8 cellular contexts compared by ENCODE assay signal in genomic region chr2:171922230-171923022, GRCh38. TPM values are rescaled to one million over a fixed set of nuclear protein-coding genes. Genes with fewer than 3 reads are reported as not detected.
DNase-seq lines count a peak whose midpoint lies in the region; ATAC-seq and TF ChIP-seq lines count a peak whose summit lies in the region.

HAT1 (plus strand) TSS chr2:171922461; CDS start chr2:171922501, 40 bp downstream.

- H3K27me3 Mint-ChIP-seq in activated T-cell treated with anti-CD3 and anti-CD28 coated beads, Interleukin-2, amount 50 U/mL, for 24 hours: no peaks in the 10 kb centered on the region

- ATAC-seq in GM21717 (IDR thresholded peaks at IDR 0.05; ENCODE audit: unreplicated experiment): peak; percentile 95

- no peaks in the 10 kb centered on the region for H3K36me3 ChIP-seq in mucosa of rectum (ENCODE audit: control insufficient read depth in 2 of 2, insufficient read depth in 2 of 2, low read length in 2 of 2)

- peaks cover 41% of the 10 kb centered on the region for H3K4me1 Mint-ChIP-seq in activated T-cell treated with anti-CD3 and anti-CD28 coated beads, Interleukin-2, amount 50 U/mL, for 24 hours (ENCODE audit: low read depth)

- DNase-seq in DMS153 treated with DMSO at 0.1 percent for 48 hours (lab: John Stamatoyannopoulos, UW; ENCODE audit: unreplicated experiment): peak; percentile 97
- DNase-seq in KBM-7: peak; percentile 99
- DNase-seq in activated T-cell treated with anti-CD3 and anti-CD28 coated beads, Interleukin-2, amount 50 U/mL, for 24 hours: peak; percentile 99
- peak; percentile 99 for DNase-seq in erythroblast (lab: John Stamatoyannopoulos, UW)
- peak; percentile 99 for DNase-seq in stimulated activated CD8-positive, alpha-beta memory T cell treated with anti-CD3 and anti-CD28 coated beads, Interleukin-4, amount 100 ng/mL, for 48 hours

- peak within 1 kb of the TSS; percentile 95 for H3K4me3 Mint-ChIP-seq in activated T-cell treated with anti-CD3 and anti-CD28 coated beads, Interleukin-2, amount 50 U/mL, for 24 hours

- in situ Hi-C loops in KBM-7 (cut with MboI; ENCODE audit: low pct_unique_long_range_greater_than_20kb, low sequenced_read_pairs): no loop called here

- H3K9me3 ChIP-seq in mucosa of rectum (ENCODE audit: control insufficient read depth in 2 of 2, low read length in 2 of 2): no peaks in the 10 kb centered on the region

- H3K4me3 ChIP-seq in mucosa of rectum (ENCODE audit: low read length in 2 of 2): peak within 1 kb of the TSS; percentile 88 to 100

- H3K4me1 ChIP-seq in mucosa of rectum (ENCODE audit: control insufficient read depth in 2 of 2, insufficient read depth in 2 of 2, low read length in 2 of 2): peaks cover 15 to 17% of the 10 kb centered on the region in 2 donors

- H3K27me3 ChIP-seq in mucosa of rectum (ENCODE audit: control insufficient read depth in 2 of 2, insufficient read depth in 2 of 2, low read length in 2 of 2): no peaks in the 10 kb centered on the region

- H3K27ac Mint-ChIP-seq in activated T-cell treated with anti-CD3 and anti-CD28 coated beads, Interleukin-2, amount 50 U/mL, for 24 hours: peak within 1 kb of the TSS; percentile 99

- H3K9me3 Mint-ChIP-seq in activated T-cell treated with anti-CD3 and anti-CD28 coated beads, Interleukin-2, amount 50 U/mL, for 24 hours: no peaks in the 10 kb centered on the region

- H3K36me3 Mint-ChIP-seq in activated T-cell treated with anti-CD3 and anti-CD28 coated beads, Interleukin-2, amount 50 U/mL, for 24 hours (ENCODE audit: low read depth): peaks cover 48% of the 10 kb centered on the region

- peak within 1 kb of the TSS; percentile 90 to 98 for H3K9ac ChIP-seq in mucosa of rectum (ENCODE audit: low read depth in 1 of 2, low read length in 2 of 2)

- peak; percentile 95 for TF ChIP-seq POLR2A in erythroblast (IDR thresholded peaks at IDR 0.05; ENCODE audit: low read length)

- H3K27ac ChIP-seq in mucosa of rectum (ENCODE audit: low read depth in 2 of 2, low read length in 2 of 2): peak within 1 kb of the TSS; percentile 92 to 93

TF ChIP-seq in PFSK-1, 5 proteins besides CTCF, POLR2A, EP300 and RAD21:
- TF ChIP-seq POLR2AphosphoS5 (IDR thresholded peaks at IDR 0.05; ENCODE audit: low read depth, low read length) (peak; percentile 36; the same call in 1 of the 2 replicates), SIN3A (IDR thresholded peaks at IDR 0.05; ENCODE audit: borderline replicate concordance, insufficient read depth, low read length) (peak; percentile 62; the same call in 1 of the 2 replicates), FOXP2 (optimal IDR thresholded peaks at IDR 0.05; ENCODE audit: borderline replicate concordance, extremely low read depth, extremely low read length, insufficient read depth) (peak; percentile 23), TAF1 (IDR thresholded peaks at IDR 0.05; ENCODE audit: borderline replicate concordance, insufficient read depth, low read length) (peak; percentile 71; the same call in 1 of the 2 replicates), REST (IDR thresholded peaks at IDR 0.05; ENCODE audit: insufficient read depth in 1 of 2, low read depth in 2 of 2, low read length in 2 of 2) (0 out of 4 replicates have a peak, but pooled peaks of 1 of the 2 experiments have one; percentile 4)

RNA-seq across cellular contexts. Expression of gene HAT1, which starts in this region (rescaled TPM):
- polyA plus RNA-seq in PFSK-1 (2012; ENCODE audit: insufficient read length, low read depth): 19.6 TPM

Comparison
In these comparisons a context has a peak if more than half of its experiments do, and no peak if none do; other contexts are left out.
1. Peak in every context shown above with its lines: DNase-seq, ATAC-seq, H3K4me3 ChIP-seq and H3K27ac ChIP-seq.